In genomic region chr1:40476924-40477679, GRCh38 we compare ENCODE assay signal across 8 cellular contexts. TPM values are rescaled to one million over a fixed set of nuclear protein-coding genes. Genes with fewer than 3 reads are reported as not detected.
DNase-seq lines count a peak whose midpoint lies in the region; ATAC-seq and TF ChIP-seq lines count a peak whose summit lies in the region.

Gene ZFP69, plus strand, starts transcription at chr1:40477290. Its CDS starts 2,072 bp downstream, at chr1:40479362.

- peak within 1 kb of the TSS; percentile 80 for H3K4me3 Mint-ChIP-seq in activated CD4-positive, alpha-beta T cell treated with anti-CD3 and anti-CD28 coated beads for 36 hours

- POLR2A ChIA-PET in activated CD4-positive, alpha-beta T cell treated with anti-CD3 and anti-CD28 coated beads for 36 hours (lab: Charles Lee) = interaction anchor here (1.2 kb wide), 1 partner anchor 32 kb away, joined by 3 read pairs; no protein-coding TSS in a partner anchor

- peaks cover 0 to 15% of the 10 kb centered on the region in 2 donors for H3K4me1 ChIP-seq in left lung

- CTCF ChIA-PET in activated CD4-positive, alpha-beta T cell treated with anti-CD3 and anti-CD28 coated beads for 36 hours (lab: Charles Lee) = no interaction called here

- intact Hi-C loops in activated CD4-positive, alpha-beta T cell treated with anti-CD3 and anti-CD28 coated beads for 36 hours (cut with DNase I, micrococcal nuclease) = loop anchor here (1.0 to 2.0 kb wide), 3 partner anchors 26 to 31 kb away; partner anchors contain the start of genes EXO5 (in 1 of the 2) and ZFP69B (in 1 of the 2)
- intact Hi-C loops in left lung (cut with DNase I) = no loop called here

- DNase-seq in GM03348 (ENCODE audit: low spot score) (peak; percentile 94), NCI-H2171 treated with DMSO at 0.1 percent for 48 hours (lab: John Stamatoyannopoulos, UW) (peak; percentile 75), choroid plexus epithelial cell (ENCODE audit: low read depth) (peak; percentile 56), left lung (peak; percentile 71 to 93), SHP77 (lab: John Stamatoyannopoulos, UW) (no peak)
- DNase-seq in activated CD4-positive, alpha-beta T cell treated with anti-CD3 and anti-CD28 coated beads for 36 hours = peak; percentile 81
- DNase-seq in stimulated activated CD4-positive, alpha-beta T cell treated with anti-CD3 and anti-CD28 coated beads, Interleukin-2, amount 100 ng/mL, for 4 hours (ENCODE audit: low read depth) = peak; percentile 61

- ATAC-seq in HG02642 (IDR thresholded peaks at IDR 0.05; ENCODE audit: poor library complexity, unreplicated experiment) (peak; percentile 88), left lung (peak; percentile 97)
- ATAC-seq in activated CD4-positive, alpha-beta T cell treated with anti-CD3 and anti-CD28 coated beads for 36 hours = peak; percentile 84

- peaks cover 21% of the 10 kb centered on the region for H3K4me1 Mint-ChIP-seq in activated CD4-positive, alpha-beta T cell treated with anti-CD3 and anti-CD28 coated beads for 36 hours

- H3K36me3 Mint-ChIP-seq in activated CD4-positive, alpha-beta T cell treated with anti-CD3 and anti-CD28 coated beads for 36 hours (ENCODE audit: low read depth) = peaks cover 34% of the 10 kb centered on the region

- peaks cover 0 to 40% of the 10 kb centered on the region in 2 donors for H3K9me3 ChIP-seq in left lung

- peak within 1 kb of the TSS; percentile 44 to 71 for H3K27ac ChIP-seq in left lung

- H3K4me3 ChIP-seq in choroid plexus epithelial cell (ENCODE audit: low read depth, low read length) (peak within 1 kb of the TSS; percentile 76), left lung (peak within 1 kb of the TSS; percentile 84 to 94)

- H3K27ac Mint-ChIP-seq in activated CD4-positive, alpha-beta T cell treated with anti-CD3 and anti-CD28 coated beads for 36 hours = peak within 1 kb of the TSS; percentile 81

- peaks cover 28% of the 10 kb centered on the region for H3K9me3 Mint-ChIP-seq in activated CD4-positive, alpha-beta T cell treated with anti-CD3 and anti-CD28 coated beads for 36 hours (ENCODE audit: low read depth)

- H3K36me3 ChIP-seq in left lung = peaks cover 0 to 11% of the 10 kb centered on the region in 2 donors

- no peaks in the 10 kb centered on the region for H3K27me3 ChIP-seq in left lung

- TF ChIP-seq CTCF in choroid plexus epithelial cell (conservative IDR thresholded peaks at IDR 0.05; ENCODE audit: low read depth, low read length) (no peak), left lung (IDR thresholded peaks at IDR 0.05) (no peak)

- H3K27me3 Mint-ChIP-seq in activated CD4-positive, alpha-beta T cell treated with anti-CD3 and anti-CD28 coated beads for 36 hours = no peaks in the 10 kb centered on the region

RNA-seq across cellular contexts. Expression of gene ZFP69, which starts in this region (rescaled TPM):
- 1 to 10 TPM; 4.6 to 5.4 TPM for total RNA-seq in activated CD4-positive, alpha-beta T cell treated with anti-CD3 and anti-CD28 coated beads for 36 hours
- 1 to 10 TPM; 2.9 to 3.8 TPM for total RNA-seq in left lung

Comparison
In these comparisons a context has a peak if more than half of its experiments do, and no peak if none do; other contexts are left out.
1. DNase-seq: peak in GM03348 (single experiment), NCI-H2171 treated with DMSO at 0.1 percent for 48 hours (single experiment), activated CD4-positive, alpha-beta T cell treated with anti-CD3 and anti-CD28 coated beads for 36 hours (single experiment), choroid plexus epithelial cell (single experiment), left lung (2 of 2) and stimulated activated CD4-positive, alpha-beta T cell treated with anti-CD3 and anti-CD28 coated beads, Interleukin-2, amount 100 ng/mL, for 4 hours (single experiment); none in SHP77 (0 of 2).
2. intact Hi-C loops: an anchor here in activated CD4-positive, alpha-beta T cell treated with anti-CD3 and anti-CD28 coated beads for 36 hours (1.0 to 2.0 kb wide); none called in left lung.
3. Peak in every context shown above with its lines, with median percentiles within 50 percentile points of each other: ATAC-seq.